23 cellular contexts compared by ENCODE assay signal in genomic region chr1:27397749-27398148, GRCh38. TPM values are rescaled to one million over a fixed set of nuclear protein-coding genes. Genes with fewer than 3 reads are reported as not detected.
"Had no signal": no experiment of that assay in that cellular context is flagged by ENCODE, and none has a peak within 500 bp of the region (broad histone marks: within the 10 kb centered on the region; RNA-seq: fewer than 3 reads in every experiment).

No MANE protein-coding gene starts in this region.

- H3K27ac Mint-ChIP-seq: mesothelial cell of epicardium; T-helper 2 cell treated with Interferon-gamma antibody and Interleukin-4, amounts not matched to agents 5 μg/mL and 100 μg/mL, for 36 hours had no signal

- H3K9me3 ChIP-seq: colonic mucosa, gastrocnemius medialis, prostate gland, testis, upper lobe of left lung had no signal

- H3K27ac ChIP-seq: brain microvascular endothelial cell, colonic mucosa, prostate gland, testis, upper lobe of left lung had no signal

- DNase-seq: activated CD4-positive, alpha-beta T cell treated with anti-CD3 and anti-CD28 coated beads, Interleukin-2, amount 50 U/mL, for 1 hour; activated CD8-positive, alpha-beta memory T cell treated with anti-CD3 and anti-CD28 coated beads, Interleukin-2, amount 50 U/mL, for 48 hours; activated effector memory CD4-positive, alpha-beta T cell treated with anti-CD3 and anti-CD28 coated beads, Interleukin-2, amount 50 U/mL, for 16 hours; activated naive CD4-positive, alpha-beta T cell treated with anti-CD3 and anti-CD28 coated beads, Interleukin-2, amount 50 U/mL, for 16 hours; activated T-cell treated with anti-CD3 and anti-CD28 coated beads, Interleukin-2, amount 50 U/mL, for 48 hours; brain microvascular endothelial cell; central memory CD4-positive, alpha-beta T cell; colonic mucosa; gastrocnemius medialis; head of caudate nucleus; kidney glomerular epithelial cell; stimulated activated CD4-positive, alpha-beta T cell treated with anti-CD3 and anti-CD28 coated beads, Interleukin-15, amount 100 ng/mL, for 24 hours; stimulated activated CD4-positive, alpha-beta T cell treated with anti-CD3 and anti-CD28 coated beads, Interleukin-2, amount 100 ng/mL, for 48 hours; testis; upper lobe of left lung had no signal

- H3K36me3 Mint-ChIP-seq: mesothelial cell of epicardium had no signal

- H3K9me3 Mint-ChIP-seq: mesothelial cell of epicardium; nephron; T-helper 2 cell treated with Interferon-gamma antibody and Interleukin-4, amounts not matched to agents 5 μg/mL and 100 μg/mL, for 36 hours had no signal

- H3K4me1 ChIP-seq: colonic mucosa had no signal

- H3K27me3 ChIP-seq: brain microvascular endothelial cell, colonic mucosa, gastrocnemius medialis, testis, upper lobe of left lung had no signal

- H3K4me3 ChIP-seq: colonic mucosa, gastrocnemius medialis, prostate gland, skin epidermis, testis, upper lobe of left lung had no signal

- ATAC-seq: gastrocnemius medialis, right cardiac atrium had no signal

- H3K36me3 ChIP-seq: brain microvascular endothelial cell, colonic mucosa, gastrocnemius medialis, prostate gland, upper lobe of left lung had no signal

- H3K4me3 Mint-ChIP-seq: mesothelial cell of epicardium; nephron; T-helper 2 cell treated with Interferon-gamma antibody and Interleukin-4, amounts not matched to agents 5 μg/mL and 100 μg/mL, for 36 hours had no signal

RNA-seq across cellular contexts. Expression of gene CD164L2, which starts 14.6 kb away (rescaled TPM):
- total RNA-seq: aorta, gastrocnemius medialis, omental fat pad, right cardiac atrium had no signal
- polyA plus RNA-seq: aorta, right cardiac atrium had no signal
